Comparison of ENCODE assay signal across 14 cellular contexts in genomic region chr12:91989143-91989542, GRCh38.
DNase-seq lines count a peak whose midpoint lies in the region; ATAC-seq, FAIRE-seq and TF ChIP-seq lines count a peak whose summit lies in the region.
"Had no signal": no experiment of that assay in that cellular context is flagged by ENCODE, and none has a peak within 500 bp of the region (broad histone marks: within the 10 kb centered on the region; RNA-seq: fewer than 3 reads in every experiment).

No MANE protein-coding gene starts in this region.

- H2AFZ ChIP-seq in GM23248 (no peak overlapping the region), IMR-90 (replicated peaks; ENCODE audit: low read length, poor library complexity) (no peak overlapping the region), K562 (ENCODE audit: low read depth, low read length) (no peak overlapping the region)

- no peak overlapping the region for H3K23ac ChIP-seq in IMR-90 (ENCODE audit: low read depth, low read length)

- H3K56ac ChIP-seq in IMR-90 (ENCODE audit: extremely low read depth, insufficient read depth, low read length): no peak overlapping the region

- H3K9me2 ChIP-seq in GM23248 (ENCODE audit: insufficient read depth): no peaks in the 10 kb centered on the region

- DNase-seq in GM23248 (peak; percentile 24), IMR-90 (no peak), K562 (ENCODE audit: extremely low read depth in 1 of 4, low spot score in 3 of 4) (no peak), thoracic aorta (ENCODE audit: low spot score) (no peak), osteocyte (ENCODE audit: extremely low spot score, unreplicated experiment) (no peak)
- DNase-seq: BE2C, GOT3, H9, KG1 had no signal

- H2BK20ac ChIP-seq in IMR-90 (ENCODE audit: low read depth, low read length): peak overlapping the region; percentile 76; the same call in 1 of the 2 replicates

- H3K4me1 Mint-ChIP-seq in osteocyte (ENCODE audit: unreplicated experiment): peaks cover 66% of the 10 kb centered on the region

- H3K4ac ChIP-seq in IMR-90 (ENCODE audit: low read depth, low read length): no peak overlapping the region; the same call in 1 of the 2 replicates

- 97% methylated on average over 1 of the region's 1 CpG for WGBS in GM23248 (ENCODE audit: low coverage in 1 of 2, low lambda C conversion rate in 2 of 2, missing lambda C conversion rate in 2 of 2), 2 experiments
- WGBS in IMR-90 (ENCODE audit: extremely low coverage in 2 of 2, insufficient read length in 1 of 2), 2 experiments: no CpG with 5 or more reads among the region's 1 CpG
- WGBS in K562 (ENCODE audit: insufficient coverage, low coverage, missing lambda C conversion rate): 6% methylated on average over 1 of the region's 1 CpG

- no peaks in the 10 kb centered on the region for H3K27me3 Mint-ChIP-seq in osteocyte (ENCODE audit: unreplicated experiment)

- H2BK5ac ChIP-seq in IMR-90 (ENCODE audit: low read depth, low read length, poor library complexity, severe bottlenecking): peak overlapping the region; percentile 58

- no TSS peak for BruUV-seq in IMR-90 (replicated peaks; lab: Mats Ljungman, UMichigan)
- BruUV-seq in K562 (replicated peaks; lab: Mats Ljungman, UMichigan): no TSS peak

- no peak overlapping the region for H3K27ac Mint-ChIP-seq in osteocyte (ENCODE audit: unreplicated experiment)
- H3K27ac Mint-ChIP-seq: H9 had no signal

- TF ChIP-seq EP300 in K562 (IDR thresholded peaks at IDR 0.05; ENCODE audit: low read length): no peak

- no peak overlapping the region for H4K91ac ChIP-seq in IMR-90 (ENCODE audit: insufficient read depth, low read depth, low read length)

- H2BK15ac ChIP-seq in IMR-90 (ENCODE audit: low read depth, low read length): 0 out of 3 replicates have a peak overlapping the region, but pooled peaks have one; percentile 52

- H3K79me1 ChIP-seq in IMR-90 (ENCODE audit: low read depth in 1 of 2, low read length in 2 of 2): no peaks in the 10 kb centered on the region

- peaks cover 22% of the 10 kb centered on the region for H3F3A ChIP-seq in GM23248 (ENCODE audit: insufficient read depth)

- peaks cover 6% of the 10 kb centered on the region; the same call in 1 of the 2 replicates for H3K9me1 ChIP-seq in IMR-90 (ENCODE audit: insufficient read depth, low read length)
- no peaks in the 10 kb centered on the region for H3K9me1 ChIP-seq in K562 (ENCODE audit: control insufficient read depth, insufficient read depth, low read length)

- H2AK5ac ChIP-seq in IMR-90 (ENCODE audit: low read depth, low read length): peak overlapping the region; percentile 56; the same call in 1 of the 2 replicates

- intact Hi-C loops in IMR-90 (cut with micrococcal nuclease): loop anchor here (5.0 kb wide), 1 partner anchor 88 kb away; no protein-coding TSS in a partner anchor
- intact Hi-C loops in K562 (cut with micrococcal nuclease): no loop called here

- no peak overlapping the region for H3K4me3 Mint-ChIP-seq in osteocyte (ENCODE audit: unreplicated experiment)
- H3K4me3 Mint-ChIP-seq: H9 had no signal

- FAIRE-seq in K562 (lab: Jason Lieb, UNC): no peak
- FAIRE-seq: A549 had no signal

- H4K5ac ChIP-seq in IMR-90 (ENCODE audit: low read depth, low read length): no peak overlapping the region

- peak overlapping the region; percentile 75; the same call in 1 of the 2 replicates for H2BK120ac ChIP-seq in IMR-90 (ENCODE audit: low read depth, low read length)

- no peak overlapping the region; the same call in 1 of the 2 replicates for H3K14ac ChIP-seq in IMR-90 (replicated peaks; ENCODE audit: low read depth, low read length)

- H3K4me3 ChIP-seq in GM23248 (no peak overlapping the region), IMR-90 (ENCODE audit: insufficient read depth, low read depth, low read length) (no peak overlapping the region), K562 (no peak overlapping the region), thoracic aorta (no peak overlapping the region)
- H3K4me3 ChIP-seq: A549 had no signal

- no peak overlapping the region for H3K4me2 ChIP-seq in GM23248 (ENCODE audit: unreplicated experiment)
- H3K4me2 ChIP-seq in IMR-90 (ENCODE audit: low read depth, low read length): no peak overlapping the region
- no peak overlapping the region for H3K4me2 ChIP-seq in K562 (ENCODE audit: insufficient read depth, low read length)
- H3K4me2 ChIP-seq: A549 had no signal

- no peaks in the 10 kb centered on the region for H3K36me3 Mint-ChIP-seq in osteocyte (ENCODE audit: unreplicated experiment)

- H3K36me3 ChIP-seq in GM23248 (ENCODE audit: low read depth) (no peaks in the 10 kb centered on the region), IMR-90 (ENCODE audit: control insufficient read depth, insufficient read depth, low read length) (no peaks in the 10 kb centered on the region), K562 (ENCODE audit: control insufficient read depth, insufficient read depth, low read length) (no peaks in the 10 kb centered on the region), thoracic aorta (no peaks in the 10 kb centered on the region)
- H3K36me3 ChIP-seq: BE2C had no signal

- no peak overlapping the region for H3K9ac ChIP-seq in GM23248
- no peak overlapping the region for H3K9ac ChIP-seq in IMR-90 (ENCODE audit: low read depth, low read length)
- H3K9ac ChIP-seq in K562 (ENCODE audit: insufficient read depth in 1 of 2, low read depth in 2 of 2, low read length in 2 of 2): no peak overlapping the region

- H3K9me3 ChIP-seq in GM23248 (ENCODE audit: low read depth) (no peaks in the 10 kb centered on the region), IMR-90 (ENCODE audit: control insufficient read depth, insufficient read depth, low read length) (no peaks in the 10 kb centered on the region), K562 (replicated peaks; ENCODE audit: control insufficient read depth, insufficient read depth, low read depth, low read length) (no peaks in the 10 kb centered on the region), thoracic aorta (no peaks in the 10 kb centered on the region)
- H3K9me3 ChIP-seq: A549, BE2C had no signal

- H3K4me1 ChIP-seq in GM23248 (ENCODE audit: insufficient read depth) (peaks cover 27% of the 10 kb centered on the region), IMR-90 (ENCODE audit: control insufficient read depth, insufficient read depth, low read length) (peaks cover 24% of the 10 kb centered on the region), K562 (replicated peaks in 1 of 2; ENCODE audit: control insufficient read depth in 2 of 2, insufficient read depth in 2 of 2, low read length in 2 of 2) (peaks cover 0 to 21% of the 10 kb centered on the region in 2 experiments; a peak in 2 of 5 replicates), thoracic aorta (ENCODE audit: control insufficient read depth in 1 of 2, low read depth in 2 of 2) (peaks cover 26 to 69% of the 10 kb centered on the region in 2 donors)

- CTCF ChIA-PET in IMR-90 (lab: Yijun Ruan, JAX) (no interaction called here), K562 (lab: Yijun Ruan, JAX; ENCODE audit: low intra/inter-chr PET ratio) (no interaction called here)

- dilution Hi-C loops in IMR-90 (cut with HindIII; ENCODE audit: low sequenced_read_pairs, unreplicated experiment): no loop called here

- H4K8ac ChIP-seq in IMR-90 (ENCODE audit: low read depth in 2 of 2, low read length in 2 of 2): 0 out of 4 replicates have a peak overlapping the region, but pooled peaks of 1 of the 2 experiments have one; percentile 50

- ATAC-seq in IMR-90 (ENCODE audit: low read depth) (no peak), K562 (no peak), thoracic aorta (ENCODE audit: insufficient number of reproducible peaks, low FRiP score, low read depth) (no peak), GM19395 (IDR thresholded peaks at IDR 0.05; ENCODE audit: unreplicated experiment) (no peak), HG02973 (IDR thresholded peaks at IDR 0.05; ENCODE audit: unreplicated experiment) (no peak)
- ATAC-seq: A549 had no signal

- TF ChIP-seq RAD21 in IMR-90 (IDR thresholded peaks at IDR 0.05; ENCODE audit: low read length) (no peak), K562 (CRISPR knock-in tag; conservative IDR thresholded peaks at IDR 0.05 in 1 of 2, IDR thresholded peaks at IDR 0.05 in 1 of 2) (no peak)

- in situ Hi-C loops in GM23248 (cut with MboI): no loop called here
- in situ Hi-C loops in IMR-90 (cut with MboI; ENCODE audit: low sequenced_read_pairs): no loop called here
- in situ Hi-C loops in K562 (cut with MboI): no loop called here

- TF ChIP-seq POLR2A in IMR-90 (IDR thresholded peaks at IDR 0.05; ENCODE audit: low read depth, low read length): no peak
- no peak for TF ChIP-seq POLR2A in K562 (conservative IDR thresholded peaks at IDR 0.05)

- H3K79me2 ChIP-seq in GM23248 (ENCODE audit: insufficient read depth) (no peaks in the 10 kb centered on the region), K562 (ENCODE audit: control insufficient read depth, insufficient read depth, low read length) (no peaks in the 10 kb centered on the region)

- H2AK9ac ChIP-seq in IMR-90 (replicated peaks; ENCODE audit: low read depth, low read length, poor library complexity): no peak overlapping the region

- no peaks in the 10 kb centered on the region for H4K20me1 ChIP-seq in GM23248 (ENCODE audit: insufficient read depth)
- no peaks in the 10 kb centered on the region for H4K20me1 ChIP-seq in IMR-90 (ENCODE audit: insufficient read depth, low read length)
- H4K20me1 ChIP-seq in K562 (replicated peaks; ENCODE audit: control insufficient read depth, insufficient read depth, low read length): no peaks in the 10 kb centered on the region

- H3K9me3 Mint-ChIP-seq in osteocyte (ENCODE audit: unreplicated experiment): no peaks in the 10 kb centered on the region
- H3K9me3 Mint-ChIP-seq: H9 had no signal

- no peaks in the 10 kb centered on the region for H3K27me3 ChIP-seq in GM23248 (replicated peaks; ENCODE audit: insufficient read depth)
- H3K27me3 ChIP-seq in IMR-90 (ENCODE audit: control insufficient read depth, insufficient read depth, low read length): no peaks in the 10 kb centered on the region
- H3K27me3 ChIP-seq in K562 (ENCODE audit: control insufficient read depth in 2 of 2, insufficient read depth in 2 of 2, low read length in 2 of 2): no peaks in the 10 kb centered on the region
- H3K27me3 ChIP-seq in thoracic aorta (replicated peaks; ENCODE audit: insufficient read depth): no peaks in the 10 kb centered on the region
- H3K27me3 ChIP-seq: BE2C had no signal

- no peak overlapping the region; the same call in 1 of the 2 replicates for H3K18ac ChIP-seq in IMR-90 (ENCODE audit: low read depth, low read length)

- TF ChIP-seq CTCF in IMR-90 (conservative IDR thresholded peaks at IDR 0.05; ENCODE audit: low read depth, low read length): no peak
- TF ChIP-seq CTCF in K562 (IDR thresholded peaks at IDR 0.05 in 2 of 3, conservative IDR thresholded peaks at IDR 0.05 in 1 of 3; ENCODE audit: insufficient read depth in 2 of 3, low read depth in 1 of 3, low read length in 3 of 3): no peak
- TF ChIP-seq CTCF in thoracic aorta (IDR thresholded peaks at IDR 0.05): no peak
- no peak for TF ChIP-seq CTCF in osteocyte (IDR thresholded peaks at IDR 0.05)

- POLR2A ChIA-PET in IMR-90 (lab: Charles Lee; ENCODE audit: unreplicated experiment) (interaction anchor here (0.5 kb wide), 1 partner anchor 86 kb away, joined by 3 read pairs; no protein-coding TSS in a partner anchor), K562 (lab: Yijun Ruan, JAX) (no interaction called here)

- H3K27ac ChIP-seq in GM23248 (no peak overlapping the region), IMR-90 (ENCODE audit: insufficient read depth, low read length) (no peak overlapping the region), K562 (ENCODE audit: extremely low read depth, low read depth, low read length) (no peak overlapping the region), thoracic aorta (peak overlapping the region; percentile 65 to 70)
- H3K27ac ChIP-seq: A549, C4-2B, HL-60 had no signal

Comparison
In these comparisons a context has a peak if more than half of its experiments do, and no peak if none do; other contexts are left out.
1. H3K27ac ChIP-seq: peak in thoracic aorta (2 of 2); none in GM23248 (single experiment), IMR-90 (single experiment) and K562 (single experiment).